Comparison of ENCODE assay signal across 2 cellular contexts in the genomic region with DNA sequence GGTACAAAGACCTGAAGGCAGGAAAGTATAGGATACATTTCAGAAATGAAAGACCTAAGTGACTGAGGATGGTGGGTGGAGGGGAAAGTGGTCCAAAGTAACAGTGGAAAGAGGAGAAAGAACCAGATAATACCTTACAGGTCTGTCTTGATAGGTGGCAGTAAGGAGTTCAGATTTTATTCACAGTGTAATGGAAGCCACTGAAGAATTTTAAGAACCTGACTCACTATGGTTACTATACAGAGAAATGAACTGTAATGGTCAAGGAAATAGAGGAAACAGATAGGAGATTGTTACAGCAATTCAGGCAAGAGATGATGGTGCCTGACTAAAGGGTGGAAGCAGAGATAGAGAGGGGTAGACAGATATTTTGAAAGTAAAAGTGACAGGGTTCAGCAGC.
TF ChIP-seq lines count a peak whose summit lies in the region.

No MANE protein-coding gene starts in this region.

TF ChIP-seq in HCT116, 20 proteins besides CTCF, POLR2A, EP300 and RAD21:
- TF ChIP-seq, protein P1, sequence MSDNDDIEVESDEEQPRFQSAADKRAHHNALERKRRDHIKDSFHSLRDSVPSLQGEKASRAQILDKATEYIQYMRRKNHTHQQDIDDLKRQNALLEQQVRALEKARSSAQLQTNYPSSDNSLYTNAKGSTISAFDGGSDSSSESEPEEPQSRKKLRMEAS (IDR thresholded peaks at IDR 0.05), result no peak
- no peak for TF ChIP-seq TCF7L2 (IDR thresholded peaks at IDR 0.05; ENCODE audit: borderline replicate concordance, extremely low read depth, insufficient read depth, insufficient read length)
- no peak for TF ChIP-seq ZFX (IDR thresholded peaks at IDR 0.05)
- TF ChIP-seq ZNF274 (IDR thresholded peaks at IDR 0.05; ENCODE audit: low read depth, low read length), result no peak
- no peak for TF ChIP-seq SP1 (IDR thresholded peaks at IDR 0.05; ENCODE audit: low read depth)
- TF ChIP-seq JUND (IDR thresholded peaks at IDR 0.05), result no peak
- TF ChIP-seq CBX3 (IDR thresholded peaks at IDR 0.05; ENCODE audit: low read depth), result no peak
- TF ChIP-seq POLR2AphosphoS5 (IDR thresholded peaks at IDR 0.05; ENCODE audit: low read depth, low read length), result no peak
- TF ChIP-seq SIN3A (IDR thresholded peaks at IDR 0.05; ENCODE audit: low read depth), result no peak
- TF ChIP-seq, protein P2, sequence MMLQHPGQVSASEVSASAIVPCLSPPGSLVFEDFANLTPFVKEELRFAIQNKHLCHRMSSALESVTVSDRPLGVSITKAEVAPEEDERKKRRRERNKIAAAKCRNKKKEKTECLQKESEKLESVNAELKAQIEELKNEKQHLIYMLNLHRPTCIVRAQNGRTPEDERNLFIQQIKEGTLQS (IDR thresholded peaks at IDR 0.05), result no peak
- TF ChIP-seq FOSL1 (IDR thresholded peaks at IDR 0.05; ENCODE audit: low read depth), result no peak

TF ChIP-seq in HepG2, 621 proteins besides CTCF, POLR2A, EP300 and RAD21:
- no peak for TF ChIP-seq ZNF737 (CRISPR knock-in tag; IDR thresholded peaks at IDR 0.05; ENCODE audit: borderline replicate concordance)
- no peak for TF ChIP-seq ONECUT2 (CRISPR knock-in tag; IDR thresholded peaks at IDR 0.05)
- TF ChIP-seq, protein P3, sequence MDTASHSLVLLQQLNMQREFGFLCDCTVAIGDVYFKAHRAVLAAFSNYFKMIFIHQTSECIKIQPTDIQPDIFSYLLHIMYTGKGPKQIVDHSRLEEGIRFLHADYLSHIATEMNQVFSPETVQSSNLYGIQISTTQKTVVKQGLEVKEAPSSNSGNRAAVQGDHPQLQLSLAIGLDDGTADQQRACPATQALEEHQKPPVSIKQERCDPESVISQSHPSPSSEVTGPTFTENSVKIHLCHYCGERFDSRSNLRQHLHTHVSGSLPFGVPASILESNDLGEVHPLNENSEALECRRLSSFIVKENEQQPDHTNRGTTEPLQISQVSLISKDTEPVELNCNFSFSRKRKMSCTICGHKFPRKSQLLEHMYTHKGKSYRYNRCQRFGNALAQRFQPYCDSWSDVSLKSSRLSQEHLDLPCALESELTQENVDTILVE (CRISPR knock-in tag; IDR thresholded peaks at IDR 0.05), result no peak
- no peak for TF ChIP-seq ZNF543 (CRISPR knock-in tag; IDR thresholded peaks at IDR 0.05)
- TF ChIP-seq ZNF530 (CRISPR knock-in tag; IDR thresholded peaks at IDR 0.05; ENCODE audit: low read depth), result no peak
- TF ChIP-seq, protein P4, sequence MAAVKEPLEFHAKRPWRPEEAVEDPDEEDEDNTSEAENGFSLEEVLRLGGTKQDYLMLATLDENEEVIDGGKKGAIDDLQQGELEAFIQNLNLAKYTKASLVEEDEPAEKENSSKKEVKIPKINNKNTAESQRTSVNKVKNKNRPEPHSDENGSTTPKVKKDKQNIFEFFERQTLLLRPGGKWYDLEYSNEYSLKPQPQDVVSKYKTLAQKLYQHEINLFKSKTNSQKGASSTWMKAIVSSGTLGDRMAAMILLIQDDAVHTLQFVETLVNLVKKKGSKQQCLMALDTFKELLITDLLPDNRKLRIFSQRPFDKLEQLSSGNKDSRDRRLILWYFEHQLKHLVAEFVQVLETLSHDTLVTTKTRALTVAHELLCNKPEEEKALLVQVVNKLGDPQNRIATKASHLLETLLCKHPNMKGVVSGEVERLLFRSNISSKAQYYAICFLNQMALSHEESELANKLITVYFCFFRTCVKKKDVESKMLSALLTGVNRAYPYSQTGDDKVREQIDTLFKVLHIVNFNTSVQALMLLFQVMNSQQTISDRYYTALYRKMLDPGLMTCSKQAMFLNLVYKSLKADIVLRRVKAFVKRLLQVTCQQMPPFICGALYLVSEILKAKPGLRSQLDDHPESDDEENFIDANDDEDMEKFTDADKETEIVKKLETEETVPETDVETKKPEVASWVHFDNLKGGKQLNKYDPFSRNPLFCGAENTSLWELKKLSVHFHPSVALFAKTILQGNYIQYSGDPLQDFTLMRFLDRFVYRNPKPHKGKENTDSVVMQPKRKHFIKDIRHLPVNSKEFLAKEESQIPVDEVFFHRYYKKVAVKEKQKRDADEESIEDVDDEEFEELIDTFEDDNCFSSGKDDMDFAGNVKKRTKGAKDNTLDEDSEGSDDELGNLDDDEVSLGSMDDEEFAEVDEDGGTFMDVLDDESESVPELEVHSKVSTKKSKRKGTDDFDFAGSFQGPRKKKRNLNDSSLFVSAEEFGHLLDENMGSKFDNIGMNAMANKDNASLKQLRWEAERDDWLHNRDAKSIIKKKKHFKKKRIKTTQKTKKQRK (IDR thresholded peaks at IDR 0.05; ENCODE audit: low read length), result no peak
- no peak for TF ChIP-seq U2AF2 (IDR thresholded peaks at IDR 0.05; ENCODE audit: low read depth, low read length)
- no peak for TF ChIP-seq MZF1 (CRISPR knock-in tag; IDR thresholded peaks at IDR 0.05; ENCODE audit: borderline replicate concordance)
- TF ChIP-seq ZNF333 (CRISPR knock-in tag; IDR thresholded peaks at IDR 0.05; ENCODE audit: borderline replicate concordance), result no peak
- TF ChIP-seq RFXAP (CRISPR knock-in tag; IDR thresholded peaks at IDR 0.05; ENCODE audit: borderline replicate concordance), result no peak
- TF ChIP-seq MYC (CRISPR knock-in tag; IDR thresholded peaks at IDR 0.05; ENCODE audit: borderline replicate concordance), result no peak
- TF ChIP-seq ZSCAN12 (CRISPR knock-in tag; IDR thresholded peaks at IDR 0.05), result no peak
- TF ChIP-seq JUNB (CRISPR knock-in tag; IDR thresholded peaks at IDR 0.05; ENCODE audit: borderline replicate concordance), result no peak
- TF ChIP-seq ZNF451 (CRISPR knock-in tag; IDR thresholded peaks at IDR 0.05), result no peak
- no peak for TF ChIP-seq CC2D1A (CRISPR knock-in tag; IDR thresholded peaks at IDR 0.05)
- TF ChIP-seq RAD51 (IDR thresholded peaks at IDR 0.05; ENCODE audit: borderline replicate concordance), result no peak
- no peak for TF ChIP-seq EEA1 (CRISPR knock-in tag; IDR thresholded peaks at IDR 0.05; ENCODE audit: borderline replicate concordance)
- no peak for TF ChIP-seq AHR (CRISPR knock-in tag; IDR thresholded peaks at IDR 0.05)
- TF ChIP-seq, protein P5, sequence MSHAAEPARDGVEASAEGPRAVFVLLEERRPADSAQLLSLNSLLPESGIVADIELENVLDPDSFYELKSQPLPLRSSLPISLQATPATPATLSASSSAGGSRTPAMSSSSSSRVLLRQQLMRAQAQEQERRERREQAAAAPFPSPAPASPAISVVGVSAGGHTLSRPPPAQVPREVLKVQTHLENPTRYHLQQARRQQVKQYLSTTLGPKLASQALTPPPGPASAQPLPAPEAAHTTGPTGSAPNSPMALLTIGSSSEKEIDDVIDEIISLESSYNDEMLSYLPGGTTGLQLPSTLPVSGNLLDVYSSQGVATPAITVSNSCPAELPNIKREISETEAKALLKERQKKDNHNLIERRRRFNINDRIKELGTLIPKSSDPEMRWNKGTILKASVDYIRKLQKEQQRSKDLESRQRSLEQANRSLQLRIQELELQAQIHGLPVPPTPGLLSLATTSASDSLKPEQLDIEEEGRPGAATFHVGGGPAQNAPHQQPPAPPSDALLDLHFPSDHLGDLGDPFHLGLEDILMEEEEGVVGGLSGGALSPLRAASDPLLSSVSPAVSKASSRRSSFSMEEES (CRISPR knock-in tag; IDR thresholded peaks at IDR 0.05), result no peak
- TF ChIP-seq GLI4 (CRISPR knock-in tag; IDR thresholded peaks at IDR 0.05; ENCODE audit: borderline replicate concordance), result no peak
